17 cellular contexts compared by ENCODE assay signal in genomic region chr13:97067342-97067895, GRCh38.
DNase-seq lines count a peak whose midpoint lies in the region; TF ChIP-seq lines count a peak whose summit lies in the region.
"Had no signal": no experiment of that assay in that cellular context is flagged by ENCODE, and none has a peak within 500 bp of the region (broad histone marks: within the 10 kb centered on the region; RNA-seq: fewer than 3 reads in every experiment).

No MANE protein-coding gene starts in this region.

- no peaks in the 10 kb centered on the region for H4K20me1 ChIP-seq in fibroblast of lung (ENCODE audit: control insufficient read depth, extremely low read depth, insufficient read depth, low read length)

- no peak overlapping the region for H3K4me2 ChIP-seq in fibroblast of lung (ENCODE audit: extremely low read depth, insufficient read depth, low read length)

- H3K9ac ChIP-seq in fibroblast of lung (ENCODE audit: insufficient read depth, low read length): no peak overlapping the region

- no peak overlapping the region for H3K27ac ChIP-seq in 22Rv1
- H3K27ac ChIP-seq in fibroblast of lung (ENCODE audit: insufficient read depth, low read length): no peak overlapping the region
- H3K27ac ChIP-seq: adrenal gland, colonic mucosa, heart left ventricle, right lobe of liver, vagina had no signal

- H2AFZ ChIP-seq in fibroblast of lung (ENCODE audit: low read length): no peak overlapping the region

- DNase-seq in GM06990 (ENCODE audit: extremely low read depth, insufficient read length) (peak; percentile 0), OCI-M1 (lab: John Stamatoyannopoulos, UW) (peak; percentile 20), fibroblast of lung (ENCODE audit: low read depth in 2 of 2) (peak; percentile 22 to 48), GM03348 (ENCODE audit: low spot score) (no peak), AML-193 (lab: John Stamatoyannopoulos, UW) (no peak), GDM1 (lab: John Stamatoyannopoulos, UW) (no peak)
- no peak for DNase-seq in activated CD8-positive, alpha-beta memory T cell treated with anti-CD3 and anti-CD28 coated beads for 24 hours
- DNase-seq: activated CD8-positive, alpha-beta T cell treated with anti-CD3 and anti-CD28 coated beads for 36 hours; adrenal gland; colonic mucosa; heart left ventricle; NCI-H526 treated with DMSO at 0.1 percent for 48 hours; right lobe of liver; stimulated activated CD4-positive, alpha-beta T cell treated with anti-CD3 and anti-CD28 coated beads, Interleukin-1b, Interleukin-23, amount 100 ng/mL, for 48 hours; T-helper 1 cell had no signal

- no peaks in the 10 kb centered on the region for H3K9me3 ChIP-seq in fibroblast of lung (ENCODE audit: control insufficient read depth, insufficient read depth, low read depth, low read length)
- H3K9me3 ChIP-seq: adrenal gland, colonic mucosa, heart left ventricle, right lobe of liver, vagina had no signal

- no peak overlapping the region for H3K4me3 ChIP-seq in GM06990 (replicated peaks; ENCODE audit: low read depth, low read length)
- no peak overlapping the region for H3K4me3 ChIP-seq in fibroblast of lung (replicated peaks in 1 of 4; ENCODE audit: control extremely low read depth in 1 of 4, insufficient read depth in 1 of 4, low read depth in 3 of 4, low read length in 4 of 4)
- H3K4me3 ChIP-seq: adrenal gland, colonic mucosa, heart left ventricle, right lobe of liver, vagina had no signal

- H3K79me2 ChIP-seq in fibroblast of lung (ENCODE audit: control insufficient read depth, insufficient read depth, low read length): no peaks in the 10 kb centered on the region

- H3K27me3 ChIP-seq in GM06990 (replicated peaks; ENCODE audit: control insufficient read depth, insufficient read depth, low read length) (no peaks in the 10 kb centered on the region; the same call in 1 of the 2 replicates), fibroblast of lung (ENCODE audit: control insufficient read depth, insufficient read depth, low read length) (no peaks in the 10 kb centered on the region)
- H3K27me3 ChIP-seq: colonic mucosa, heart left ventricle, right lobe of liver, vagina had no signal

- H3K36me3 ChIP-seq in GM06990 (ENCODE audit: control insufficient read depth, insufficient read depth, low read length): no peaks in the 10 kb centered on the region
- no peaks in the 10 kb centered on the region for H3K36me3 ChIP-seq in fibroblast of lung (ENCODE audit: control insufficient read depth, insufficient read depth, low read length)
- H3K36me3 ChIP-seq: adrenal gland, colonic mucosa, heart left ventricle, right lobe of liver, vagina had no signal

- TF ChIP-seq CTCF in 22Rv1 (IDR thresholded peaks at IDR 0.05) (peak; percentile 20), GM06990 (IDR thresholded peaks at IDR 0.05; ENCODE audit: insufficient read depth, low read length, poor library complexity, severe bottlenecking) (no peak), fibroblast of lung (conservative IDR thresholded peaks at IDR 0.05 in 1 of 2, IDR thresholded peaks at IDR 0.05 in 1 of 2; ENCODE audit: low read depth in 1 of 2, low read length in 2 of 2) (peak in 1 of 2 donors; percentile 33)

- H3K4me1 ChIP-seq in fibroblast of lung (ENCODE audit: control insufficient read depth, extremely low read depth, insufficient read depth, low read length): no peaks in the 10 kb centered on the region
- H3K4me1 ChIP-seq: adrenal gland, colonic mucosa, heart left ventricle, right lobe of liver, vagina had no signal

Comparison
In these comparisons a context has a peak if more than half of its experiments do, and no peak if none do; other contexts are left out.
1. DNase-seq: peak in GM06990 (single experiment), OCI-M1 (single experiment) and fibroblast of lung (2 of 2); none in GM03348 (single experiment), activated CD8-positive, alpha-beta memory T cell treated with anti-CD3 and anti-CD28 coated beads for 24 hours (single experiment), AML-193 (0 of 2) and GDM1 (single experiment).